In genomic region chrX:104803219-104803618, GRCh38 we compare ENCODE assay signal across 27 cellular contexts.
"Had no signal": no experiment of that assay in that cellular context is flagged by ENCODE, and none has a peak within 500 bp of the region (broad histone marks: within the 10 kb centered on the region; RNA-seq: fewer than 3 reads in every experiment).

No MANE protein-coding gene starts in this region.

- DNase-seq: hypothalamus; immature natural killer cell; left ventricle myocardium inferior; midbrain; mucosa of descending colon; naive thymus-derived CD4-positive, alpha-beta T cell; ovary; right lobe of liver; stimulated activated CD4-positive, alpha-beta T cell treated with anti-CD3 and anti-CD28 coated beads, Interleukin-12 subunit alpha, Interleukin-12 subunit beta, amount 100 ng/mL, for 4 hours; stimulated activated CD4-positive, alpha-beta T cell treated with anti-CD3 and anti-CD28 coated beads, Interleukin-15, amount 100 ng/mL, for 24 hours; stimulated activated CD4-positive, alpha-beta T cell treated with anti-CD3 and anti-CD28 coated beads, Interleukin-2, amount 100 ng/mL, for 24 hours; stimulated activated CD4-positive, alpha-beta T cell treated with anti-CD3 and anti-CD28 coated beads, Interleukin-4, amount 100 ng/mL, for 1 hour; stimulated activated naive B cell treated with anti-CD40 and anti-IgM and Interleukin-4, amounts not matched to agents 10 μg/mL and 1 μg/mL and 100 μg/mL, for 72 hours; stimulated activated naive CD8-positive, alpha-beta T cell treated with anti-CD3 and anti-CD28 coated beads, Interleukin-15, Interleukin-2, amounts not matched to agents 100 U/mL and 50 U/mL, for 24 hours; stomach; testis; thyroid gland; transverse colon; upper lobe of left lung had no signal

- H3K36me3 Mint-ChIP-seq: immature natural killer cell; memory B cell; naive thymus-derived CD4-positive, alpha-beta T cell; natural killer cell treated with Interleukin-12 subunit alpha and Interleukin-12 subunit beta and Interleukin-15 and Interleukin-18, amount 100 ng/mL, for 72 hours; stimulated activated naive B cell treated with anti-CD40 and anti-IgM and Interleukin-4, amounts not matched to agents 10 μg/mL and 1 μg/mL and 100 μg/mL, for 72 hours had no signal

- H3K27me3 Mint-ChIP-seq: memory B cell; naive thymus-derived CD4-positive, alpha-beta T cell; natural killer cell treated with Interleukin-12 subunit alpha and Interleukin-12 subunit beta and Interleukin-15 and Interleukin-18, amount 100 ng/mL, for 72 hours; progenitor cell of endocrine pancreas; stimulated activated naive B cell treated with anti-CD40 and anti-IgM and Interleukin-4, amounts not matched to agents 10 μg/mL and 1 μg/mL and 100 μg/mL, for 72 hours had no signal

- FAIRE-seq: islet of Langerhans had no signal

- H3K27ac Mint-ChIP-seq: immature natural killer cell; memory B cell; naive thymus-derived CD4-positive, alpha-beta T cell; natural killer cell treated with Interleukin-12 subunit alpha and Interleukin-12 subunit beta and Interleukin-15 and Interleukin-18, amount 100 ng/mL, for 72 hours; progenitor cell of endocrine pancreas; stimulated activated naive B cell treated with anti-CD40 and anti-IgM and Interleukin-4, amounts not matched to agents 10 μg/mL and 1 μg/mL and 100 μg/mL, for 72 hours had no signal

- H3K9me3 ChIP-seq: left ventricle myocardium inferior, mucosa of descending colon, ovary, right atrium auricular region, right lobe of liver, stomach, testis, thyroid gland, transverse colon, upper lobe of left lung, vagina had no signal

- H3K4me3 ChIP-seq: left ventricle myocardium inferior, lung, mucosa of descending colon, ovary, right atrium auricular region, right lobe of liver, skin epidermis, stomach, testis, thyroid gland, transverse colon, upper lobe of left lung, vagina had no signal

- H3K9me3 Mint-ChIP-seq: natural killer cell treated with Interleukin-12 subunit alpha and Interleukin-12 subunit beta and Interleukin-15 and Interleukin-18, amount 100 ng/mL, for 72 hours had no signal

- H3K36me3 ChIP-seq: left ventricle myocardium inferior, ovary, right atrium auricular region, right lobe of liver, stomach, thyroid gland, transverse colon, upper lobe of left lung, vagina had no signal

- H3K4me3 Mint-ChIP-seq: immature natural killer cell; memory B cell; naive thymus-derived CD4-positive, alpha-beta T cell; natural killer cell treated with Interleukin-12 subunit alpha and Interleukin-12 subunit beta and Interleukin-15 and Interleukin-18, amount 100 ng/mL, for 72 hours; stimulated activated naive B cell treated with anti-CD40 and anti-IgM and Interleukin-4, amounts not matched to agents 10 μg/mL and 1 μg/mL and 100 μg/mL, for 72 hours had no signal

- H3K4me1 ChIP-seq: left ventricle myocardium inferior, right atrium auricular region, right lobe of liver, stomach, testis, thyroid gland, transverse colon, upper lobe of left lung, vagina had no signal

- H3K4me1 Mint-ChIP-seq: immature natural killer cell; memory B cell; naive thymus-derived CD4-positive, alpha-beta T cell; stimulated activated naive B cell treated with anti-CD40 and anti-IgM and Interleukin-4, amounts not matched to agents 10 μg/mL and 1 μg/mL and 100 μg/mL, for 72 hours had no signal

- ATAC-seq: mucosa of descending colon; naive thymus-derived CD4-positive, alpha-beta T cell; natural killer cell treated with Interleukin-12 subunit alpha and Interleukin-12 subunit beta and Interleukin-15 and Interleukin-18, amount 100 ng/mL, for 72 hours; right lobe of liver; stimulated activated naive B cell treated with anti-CD40 and anti-IgM and Interleukin-4, amounts not matched to agents 10 μg/mL and 1 μg/mL and 100 μg/mL, for 72 hours; stimulated activated naive CD8-positive, alpha-beta T cell treated with anti-CD3 and anti-CD28 coated beads, Interleukin-15, Interleukin-2, amounts not matched to agents 100 U/mL and 50 U/mL, for 24 hours had no signal

- H3K27me3 ChIP-seq: ovary, right atrium auricular region, right lobe of liver, stomach, testis, thyroid gland, transverse colon, upper lobe of left lung, vagina had no signal

- H3K27ac ChIP-seq: left ventricle myocardium inferior, ovary, right atrium auricular region, right lobe of liver, stomach, testis, thyroid gland, transverse colon, upper lobe of left lung, vagina had no signal
